In genomic region chr4:82172186-82172585, GRCh38 we compare ENCODE assay signal across 8 cellular contexts.
"Had no signal": no experiment of that assay in that cellular context is flagged by ENCODE, and none has a peak within 500 bp of the region (broad histone marks: within the 10 kb centered on the region; RNA-seq: fewer than 3 reads in every experiment).

No MANE protein-coding gene starts in this region.

- DNase-seq: GDM1, GF-D8 had no signal

- FAIRE-seq: G401.6, GM12878, GM12891, GM12892, GM18507, GM19239 had no signal

- ATAC-seq: GM12878 had no signal

- H3K4me3 ChIP-seq: GM12878 had no signal
